Comparison of ENCODE assay signal across 25 cellular contexts in the genomic region with DNA sequence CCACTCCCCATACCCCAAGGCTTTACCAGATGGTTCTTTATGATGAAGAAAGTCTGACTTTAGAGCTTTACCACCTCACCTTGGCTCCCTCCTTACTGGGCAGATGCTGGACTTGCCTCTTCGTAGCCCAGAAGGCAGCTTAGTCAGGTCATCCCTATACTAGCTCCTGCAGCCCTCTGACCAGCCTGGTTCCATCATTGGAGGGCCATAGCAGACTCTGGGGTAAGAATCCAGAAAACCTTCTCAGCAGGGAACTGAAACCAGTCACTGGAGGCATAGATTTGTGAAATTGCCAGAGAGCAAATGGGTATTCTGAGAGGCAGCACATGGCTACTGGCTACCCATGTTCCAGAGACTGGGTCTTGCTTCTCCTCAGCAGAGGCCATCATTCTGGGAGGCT. TPM values are rescaled to one million over a fixed set of nuclear protein-coding genes. Genes with fewer than 3 reads are reported as not detected.
"Had no signal": no experiment of that assay in that cellular context is flagged by ENCODE, and none has a peak within 500 bp of the region (broad histone marks: within the 10 kb centered on the region; RNA-seq: fewer than 3 reads in every experiment).

No MANE protein-coding gene starts in this region.

- H3K9me3 ChIP-seq: colonic mucosa, esophagus muscularis mucosa, gastrocnemius medialis, gastroesophageal sphincter had no signal

- H3K4me1 Mint-ChIP-seq: endodermal cell had no signal

- H3K27me3 Mint-ChIP-seq: dendritic cell treated with granulocyte-macrophage colony-stimulating factor and Interleukin-4, amounts not matched to agents 40 ng/mL and 50 ng/mL, for 4 days had no signal

- H3K27me3 ChIP-seq: colonic mucosa, foreskin keratinocyte, gastrocnemius medialis had no signal

- H3K4me3 Mint-ChIP-seq: dendritic cell treated with granulocyte-macrophage colony-stimulating factor and Interleukin-4, amounts not matched to agents 40 ng/mL and 50 ng/mL, for 4 days; effector memory CD8-positive, alpha-beta T cell; endodermal cell had no signal

- H3K4me1 ChIP-seq: colonic mucosa, esophagus muscularis mucosa, esophagus squamous epithelium, foreskin keratinocyte, gastrocnemius medialis, gastroesophageal sphincter, heart right ventricle had no signal

- ATAC-seq: effector memory CD8-positive, alpha-beta T cell; esophagus mucosa; foreskin keratinocyte; gastrocnemius medialis; gastroesophageal sphincter; heart left ventricle; heart right ventricle had no signal

- DNase-seq: colonic mucosa; cortex of kidney; dermis blood vessel endothelial cell; dorsolateral prefrontal cortex; effector CD4-positive, alpha-beta T cell; effector CD8-positive, alpha-beta T cell; effector memory CD4-positive, alpha-beta T cell; effector memory CD8-positive, alpha-beta T cell; endodermal cell; erythroblast; esophagus squamous epithelium; foreskin fibroblast; foreskin keratinocyte; foreskin melanocyte; gastrocnemius medialis; glutamatergic neuron; heart left ventricle; heart right ventricle had no signal

- H3K27ac Mint-ChIP-seq: dendritic cell treated with granulocyte-macrophage colony-stimulating factor and Interleukin-4, amounts not matched to agents 40 ng/mL and 50 ng/mL, for 4 days; effector memory CD8-positive, alpha-beta T cell; endodermal cell had no signal

- H3K27ac ChIP-seq: colonic mucosa, coronary artery, dorsolateral prefrontal cortex, epithelial cell of prostate, esophagus muscularis mucosa, esophagus squamous epithelium, foreskin keratinocyte, gastrocnemius medialis, gastroesophageal sphincter, heart left ventricle, heart right ventricle had no signal

- H3K4me3 ChIP-seq: colonic mucosa, coronary artery, dorsolateral prefrontal cortex, esophagus muscularis mucosa, esophagus squamous epithelium, gastrocnemius medialis, gastroesophageal sphincter, heart left ventricle, heart right ventricle had no signal

- H3K36me3 ChIP-seq: colonic mucosa, esophagus muscularis mucosa, esophagus squamous epithelium, gastrocnemius medialis, gastroesophageal sphincter, heart left ventricle, heart right ventricle had no signal

RNA-seq across cellular contexts. Expression of a gene that starts 21.8 kb away (rescaled TPM):
- total RNA-seq: endodermal cell, endothelial cell of umbilical vein had no signal
- polyA plus RNA-seq: endothelial cell of umbilical vein had no signal
